Comparison of ENCODE assay signal across 12 cellular contexts in genomic region chr5:140005145-140005591, GRCh38.
DNase-seq lines count a peak whose midpoint lies in the region; ATAC-seq lines count a peak whose summit lies in the region.
"Had no signal": no experiment of that assay in that cellular context is flagged by ENCODE, and none has a peak within 500 bp of the region (broad histone marks: within the 10 kb centered on the region; RNA-seq: fewer than 3 reads in every experiment).

No MANE protein-coding gene starts in this region.

- ATAC-seq in GM19023 (IDR thresholded peaks at IDR 0.05; ENCODE audit: unreplicated experiment) (peak; percentile 97), GM21717 (IDR thresholded peaks at IDR 0.05; ENCODE audit: unreplicated experiment) (peak; percentile 94), HG03108 (IDR thresholded peaks at IDR 0.05; ENCODE audit: unreplicated experiment) (peak; percentile 95)
- peak; percentile 97 for ATAC-seq in stimulated activated memory B cell treated with anti-CD40 and anti-IgM and Interleukin-4, amounts not matched to agents 10 μg/mL and 1 μg/mL and 100 μg/mL, for 72 hours
- ATAC-seq in effector memory CD8-positive, alpha-beta T cell (replicated peaks), result no peak

- no peak for DNase-seq in effector memory CD8-positive, alpha-beta T cell
- no peak for DNase-seq in NCI-H1930 (lab: John Stamatoyannopoulos, UW)
- no peak for DNase-seq in HuH-7.5 (ENCODE audit: low spot score)
- DNase-seq: GM23248, Kasumi-1, NCI-H226, RPMI8226, stomach had no signal

- H3K4me3 Mint-ChIP-seq in stimulated activated memory B cell treated with anti-CD40 and anti-IgM and Interleukin-4, amounts not matched to agents 10 μg/mL and 1 μg/mL and 100 μg/mL, for 72 hours, result no peak overlapping the region
- no peak overlapping the region for H3K4me3 Mint-ChIP-seq in effector memory CD8-positive, alpha-beta T cell

- peaks cover 12% of the 10 kb centered on the region for H3K4me1 Mint-ChIP-seq in stimulated activated memory B cell treated with anti-CD40 and anti-IgM and Interleukin-4, amounts not matched to agents 10 μg/mL and 1 μg/mL and 100 μg/mL, for 72 hours
- H3K4me1 Mint-ChIP-seq in effector memory CD8-positive, alpha-beta T cell (ENCODE audit: low read depth in 2 of 2), result no peaks in the 10 kb centered on the region

- no peak overlapping the region for H3K27ac Mint-ChIP-seq in stimulated activated memory B cell treated with anti-CD40 and anti-IgM and Interleukin-4, amounts not matched to agents 10 μg/mL and 1 μg/mL and 100 μg/mL, for 72 hours
- H3K27ac Mint-ChIP-seq in effector memory CD8-positive, alpha-beta T cell, result no peak overlapping the region

- H3K27me3 Mint-ChIP-seq in stimulated activated memory B cell treated with anti-CD40 and anti-IgM and Interleukin-4, amounts not matched to agents 10 μg/mL and 1 μg/mL and 100 μg/mL, for 72 hours, result peaks cover 27% of the 10 kb centered on the region
- peaks cover 57 to 60% of the 10 kb centered on the region in 2 donors for H3K27me3 Mint-ChIP-seq in effector memory CD8-positive, alpha-beta T cell

- H3K36me3 Mint-ChIP-seq in stimulated activated memory B cell treated with anti-CD40 and anti-IgM and Interleukin-4, amounts not matched to agents 10 μg/mL and 1 μg/mL and 100 μg/mL, for 72 hours, result no peaks in the 10 kb centered on the region
- no peaks in the 10 kb centered on the region for H3K36me3 Mint-ChIP-seq in effector memory CD8-positive, alpha-beta T cell (ENCODE audit: insufficient read depth)

- H3K9me3 Mint-ChIP-seq in stimulated activated memory B cell treated with anti-CD40 and anti-IgM and Interleukin-4, amounts not matched to agents 10 μg/mL and 1 μg/mL and 100 μg/mL, for 72 hours, result no peaks in the 10 kb centered on the region
- H3K9me3 Mint-ChIP-seq in effector memory CD8-positive, alpha-beta T cell, result no peaks in the 10 kb centered on the region
